Comparison of ENCODE assay signal across 1 cellular context in the genomic region with DNA sequence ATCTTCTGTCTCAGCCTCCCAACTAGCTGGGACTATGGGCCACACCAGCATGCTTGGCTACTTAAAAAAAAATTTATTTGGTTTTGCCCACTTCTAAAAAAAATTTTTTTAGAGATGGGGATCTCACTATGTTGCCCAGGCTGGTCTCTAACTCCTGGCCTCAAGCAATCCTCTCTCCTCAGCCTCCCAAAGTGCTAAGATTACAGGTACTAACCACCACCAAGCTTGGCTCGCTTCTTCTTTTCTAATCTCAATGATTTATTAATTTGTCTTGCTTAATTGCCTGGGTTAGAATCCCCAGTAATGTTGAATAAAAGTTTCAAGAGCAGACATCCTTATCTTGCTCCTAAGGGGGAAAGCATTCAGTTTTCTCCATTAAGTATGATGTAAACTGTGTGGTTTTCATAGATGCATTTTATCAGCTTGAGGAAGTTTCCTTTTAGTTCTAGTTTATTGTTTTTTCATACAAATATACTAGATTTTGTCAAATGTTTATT.
TF ChIP-seq lines count a peak whose summit lies in the region.

No MANE protein-coding gene starts in this region.

TF ChIP-seq in GM12878, 131 proteins besides CTCF, POLR2A, EP300 and RAD21:
- TF ChIP-seq, protein P1, sequence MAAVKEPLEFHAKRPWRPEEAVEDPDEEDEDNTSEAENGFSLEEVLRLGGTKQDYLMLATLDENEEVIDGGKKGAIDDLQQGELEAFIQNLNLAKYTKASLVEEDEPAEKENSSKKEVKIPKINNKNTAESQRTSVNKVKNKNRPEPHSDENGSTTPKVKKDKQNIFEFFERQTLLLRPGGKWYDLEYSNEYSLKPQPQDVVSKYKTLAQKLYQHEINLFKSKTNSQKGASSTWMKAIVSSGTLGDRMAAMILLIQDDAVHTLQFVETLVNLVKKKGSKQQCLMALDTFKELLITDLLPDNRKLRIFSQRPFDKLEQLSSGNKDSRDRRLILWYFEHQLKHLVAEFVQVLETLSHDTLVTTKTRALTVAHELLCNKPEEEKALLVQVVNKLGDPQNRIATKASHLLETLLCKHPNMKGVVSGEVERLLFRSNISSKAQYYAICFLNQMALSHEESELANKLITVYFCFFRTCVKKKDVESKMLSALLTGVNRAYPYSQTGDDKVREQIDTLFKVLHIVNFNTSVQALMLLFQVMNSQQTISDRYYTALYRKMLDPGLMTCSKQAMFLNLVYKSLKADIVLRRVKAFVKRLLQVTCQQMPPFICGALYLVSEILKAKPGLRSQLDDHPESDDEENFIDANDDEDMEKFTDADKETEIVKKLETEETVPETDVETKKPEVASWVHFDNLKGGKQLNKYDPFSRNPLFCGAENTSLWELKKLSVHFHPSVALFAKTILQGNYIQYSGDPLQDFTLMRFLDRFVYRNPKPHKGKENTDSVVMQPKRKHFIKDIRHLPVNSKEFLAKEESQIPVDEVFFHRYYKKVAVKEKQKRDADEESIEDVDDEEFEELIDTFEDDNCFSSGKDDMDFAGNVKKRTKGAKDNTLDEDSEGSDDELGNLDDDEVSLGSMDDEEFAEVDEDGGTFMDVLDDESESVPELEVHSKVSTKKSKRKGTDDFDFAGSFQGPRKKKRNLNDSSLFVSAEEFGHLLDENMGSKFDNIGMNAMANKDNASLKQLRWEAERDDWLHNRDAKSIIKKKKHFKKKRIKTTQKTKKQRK (IDR thresholded peaks at IDR 0.05; ENCODE audit: low read depth, low read length): no peak
- peak; percentile 85; the same call in 1 of the 2 replicates for TF ChIP-seq NFXL1 (IDR thresholded peaks at IDR 0.05; ENCODE audit: borderline replicate concordance)
- TF ChIP-seq, protein P2, sequence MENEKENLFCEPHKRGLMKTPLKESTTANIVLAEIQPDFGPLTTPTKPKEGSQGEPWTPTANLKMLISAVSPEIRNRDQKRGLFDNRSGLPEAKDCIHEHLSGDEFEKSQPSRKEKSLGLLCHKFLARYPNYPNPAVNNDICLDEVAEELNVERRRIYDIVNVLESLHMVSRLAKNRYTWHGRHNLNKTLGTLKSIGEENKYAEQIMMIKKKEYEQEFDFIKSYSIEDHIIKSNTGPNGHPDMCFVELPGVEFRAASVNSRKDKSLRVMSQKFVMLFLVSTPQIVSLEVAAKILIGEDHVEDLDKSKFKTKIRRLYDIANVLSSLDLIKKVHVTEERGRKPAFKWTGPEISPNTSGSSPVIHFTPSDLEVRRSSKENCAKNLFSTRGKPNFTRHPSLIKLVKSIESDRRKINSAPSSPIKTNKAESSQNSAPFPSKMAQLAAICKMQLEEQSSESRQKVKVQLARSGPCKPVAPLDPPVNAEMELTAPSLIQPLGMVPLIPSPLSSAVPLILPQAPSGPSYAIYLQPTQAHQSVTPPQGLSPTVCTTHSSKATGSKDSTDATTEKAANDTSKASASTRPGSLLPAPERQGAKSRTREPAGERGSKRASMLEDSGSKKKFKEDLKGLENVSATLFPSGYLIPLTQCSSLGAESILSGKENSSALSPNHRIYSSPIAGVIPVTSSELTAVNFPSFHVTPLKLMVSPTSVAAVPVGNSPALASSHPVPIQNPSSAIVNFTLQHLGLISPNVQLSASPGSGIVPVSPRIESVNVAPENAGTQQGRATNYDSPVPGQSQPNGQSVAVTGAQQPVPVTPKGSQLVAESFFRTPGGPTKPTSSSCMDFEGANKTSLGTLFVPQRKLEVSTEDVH (IDR thresholded peaks at IDR 0.05; ENCODE audit: low read depth, partially characterized antibody): no peak
- TF ChIP-seq, protein P3, sequence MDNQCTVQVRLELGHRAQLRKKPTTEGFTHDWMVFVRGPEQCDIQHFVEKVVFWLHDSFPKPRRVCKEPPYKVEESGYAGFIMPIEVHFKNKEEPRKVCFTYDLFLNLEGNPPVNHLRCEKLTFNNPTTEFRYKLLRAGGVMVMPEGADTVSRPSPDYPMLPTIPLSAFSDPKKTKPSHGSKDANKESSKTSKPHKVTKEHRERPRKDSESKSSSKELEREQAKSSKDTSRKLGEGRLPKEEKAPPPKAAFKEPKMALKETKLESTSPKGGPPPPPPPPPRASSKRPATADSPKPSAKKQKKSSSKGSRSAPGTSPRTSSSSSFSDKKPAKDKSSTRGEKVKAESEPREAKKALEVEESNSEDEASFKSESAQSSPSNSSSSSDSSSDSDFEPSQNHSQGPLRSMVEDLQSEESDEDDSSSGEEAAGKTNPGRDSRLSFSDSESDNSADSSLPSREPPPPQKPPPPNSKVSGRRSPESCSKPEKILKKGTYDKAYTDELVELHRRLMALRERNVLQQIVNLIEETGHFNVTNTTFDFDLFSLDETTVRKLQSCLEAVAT (IDR thresholded peaks at IDR 0.05): no peak
- peak in 1 of 2 experiments; percentile 86; a peak in 1 of 4 replicates for TF ChIP-seq ETV6 (conservative IDR thresholded peaks at IDR 0.05 in 1 of 2, IDR thresholded peaks at IDR 0.05 in 1 of 2; ENCODE audit: borderline replicate concordance in 1 of 2, low read depth in 1 of 2)
